In genomic region chr13:97332725-97333124, GRCh38 we compare ENCODE assay signal across 20 cellular contexts.
A peak's percentile ranks its signal among the peaks of the same experiment; 100 is the strongest.
DNase-seq lines count a peak whose midpoint lies in the region; ATAC-seq, FAIRE-seq and TF ChIP-seq lines count a peak whose summit lies in the region.
"Had no signal": no experiment of that assay in that cellular context is flagged by ENCODE, and none has a peak within 500 bp of the region (broad histone marks: within the 10 kb centered on the region; RNA-seq: fewer than 3 reads in every experiment).

No MANE protein-coding gene starts in this region.

- TF ChIP-seq RAD21 in HepG2 (CRISPR knock-in tag; IDR thresholded peaks at IDR 0.05): no peak

- H3K36me3 ChIP-seq in HepG2 (replicated peaks in 1 of 2; ENCODE audit: control insufficient read depth in 1 of 2, insufficient read depth in 2 of 2, low read length in 2 of 2): peaks cover 25 to 64% of the 10 kb centered on the region in 2 experiments

- peak overlapping the region; percentile 8 for H3K27ac Mint-ChIP-seq in T-helper 17 cell

- DNase-seq in Right ventricle myocardium superior (no peak), left cardiac atrium (no peak), T-helper 17 cell (no peak), HepG2 (ENCODE audit: low spot score) (no peak), substantia nigra (lab: John Stamatoyannopoulos, UW) (no peak), LoVo (ENCODE audit: low spot score) (no peak)
- DNase-seq: KBM-7, MV-4-11, NCI-H187 treated with DMSO at 0.1 percent for 48 hours, NCI-H345, NCI-H524 treated with DMSO at 0.1 percent for 48 hours had no signal

- H3K27me3 Mint-ChIP-seq in T-helper 17 cell: no peaks in the 10 kb centered on the region

- H2AFZ ChIP-seq in HepG2 (ENCODE audit: low read length): no peak overlapping the region
- H2AFZ ChIP-seq: GM23338 had no signal

- peaks cover 20% of the 10 kb centered on the region for H3K4me1 Mint-ChIP-seq in T-helper 17 cell

- no peak overlapping the region for H3K9ac ChIP-seq in HepG2 (ENCODE audit: insufficient read depth, low read depth, low read length)
- H3K9ac ChIP-seq: BLaER1 treated with 17β-estradiol and CSF1 and Interleukin-3, amounts not matched to agents 10 nM and 100 nM had no signal

- H3K36me3 Mint-ChIP-seq in T-helper 17 cell (ENCODE audit: low read depth): peaks cover 7% of the 10 kb centered on the region

- peaks cover 46% of the 10 kb centered on the region for H3K79me2 ChIP-seq in HepG2 (ENCODE audit: insufficient read depth, low read length)

- BruUV-seq in HepG2 (replicated peaks; lab: Mats Ljungman, UMichigan): no TSS peak

- H3K4me1 ChIP-seq in HepG2 (ENCODE audit: insufficient read depth, low read length): no peaks in the 10 kb centered on the region

- no peak overlapping the region for H3K4me3 ChIP-seq in HepG2 (replicated peaks in 1 of 3; ENCODE audit: insufficient read depth in 1 of 3, low read depth in 2 of 3, low read length in 3 of 3)
- H3K4me3 ChIP-seq: A549; BLaER1 treated with 17β-estradiol and CSF1 and Interleukin-3, amounts not matched to agents 10 nM and 100 nM; GM23338; SJSA1 had no signal

- in situ Hi-C loops in HepG2 (cut with HindIII; ENCODE audit: extremely low pct_ligation_motif_present, low pct_unique_long_range_greater_than_20kb): no loop called here

- POLR2A ChIA-PET in HepG2 (lab: Yijun Ruan, JAX): no interaction called here

- no peak for TF ChIP-seq POLR2A in HepG2 (IDR thresholded peaks at IDR 0.05; ENCODE audit: insufficient read depth in 1 of 2, low read depth in 2 of 2, low read length in 2 of 2)

- no peaks in the 10 kb centered on the region for H3K27me3 ChIP-seq in HepG2 (ENCODE audit: control insufficient read depth in 1 of 2, insufficient read depth in 2 of 2, low read length in 2 of 2)
- H3K27me3 ChIP-seq: BLaER1 treated with 17β-estradiol and CSF1 and Interleukin-3, amounts not matched to agents 10 nM and 100 nM; SJSA1 had no signal

- no peak for TF ChIP-seq EP300 in HepG2 (IDR thresholded peaks at IDR 0.05; ENCODE audit: low read depth in 2 of 2, low read length in 2 of 2)
- TF ChIP-seq EP300 in HepG2 (CRISPR knock-in tag; IDR thresholded peaks at IDR 0.05; ENCODE audit: borderline replicate concordance): no peak

- H3K9me3 ChIP-seq in T-helper 17 cell (ENCODE audit: control insufficient read depth, low read length, poor library complexity, severe bottlenecking) (no peaks in the 10 kb centered on the region), HepG2 (ENCODE audit: low read length) (no peaks in the 10 kb centered on the region)
- H3K9me3 ChIP-seq: A549; BLaER1 treated with 17β-estradiol and CSF1 and Interleukin-3, amounts not matched to agents 10 nM and 100 nM; SJSA1 had no signal

- H4K20me1 ChIP-seq in HepG2 (ENCODE audit: insufficient read depth, low read length): peaks cover 36% of the 10 kb centered on the region; the same call in 1 of the 2 replicates

- ATAC-seq in Right ventricle myocardium superior (ENCODE audit: poor library complexity) (peak; percentile 21), left cardiac atrium (no peak), T-helper 17 cell (no peak), HepG2 (no peak), HG02763 (IDR thresholded peaks at IDR 0.05; ENCODE audit: unreplicated experiment) (no peak), GM18520 (IDR thresholded peaks at IDR 0.05; ENCODE audit: unreplicated experiment) (no peak)
- ATAC-seq: A549, GM23338 had no signal

- 100% methylated on average over 4 of the region's 4 CpGs for WGBS in HepG2 (ENCODE audit: low lambda C conversion rate)

- no peak overlapping the region for H3K4me3 Mint-ChIP-seq in T-helper 17 cell
- H3K4me3 Mint-ChIP-seq: GM23338 had no signal

- intact Hi-C loops in Right ventricle myocardium superior (cut with DNase I) (no loop called here), left cardiac atrium (cut with DNase I) (no loop called here), HepG2 (cut with micrococcal nuclease; ENCODE audit: unreplicated experiment) (no loop called here)

- FAIRE-seq in HepG2 (lab: Jason Lieb, UNC): no peak
- FAIRE-seq: A549, D721Med, GM12891 had no signal

- TF ChIP-seq CTCF in HepG2 (CRISPR knock-in tag; IDR thresholded peaks at IDR 0.05): no peak

- CTCF ChIA-PET in HepG2 (lab: Yijun Ruan, JAX; ENCODE audit: low intra/inter-chr PET ratio, low total read pairs): no interaction called here

- H3K4me2 ChIP-seq in HepG2 (ENCODE audit: low read depth, low read length): no peak overlapping the region
- H3K4me2 ChIP-seq: A549; BLaER1 treated with 17β-estradiol and CSF1 and Interleukin-3, amounts not matched to agents 10 nM and 100 nM; GM23338 had no signal

- H3K27ac ChIP-seq in HepG2 (ENCODE audit: extremely low read length, insufficient read depth, low read length): no peak overlapping the region
- peak overlapping the region; percentile 51 for H3K27ac ChIP-seq in substantia nigra (ENCODE audit: low read depth, low read length, poor library complexity, severe bottlenecking)
- H3K27ac ChIP-seq: A549; BLaER1 treated with 17β-estradiol and CSF1 and Interleukin-3, amounts not matched to agents 10 nM and 100 nM; RWPE1; SJSA1 had no signal

TF ChIP-seq in HepG2, 621 proteins besides CTCF, POLR2A, EP300 and RAD21 (continues in another document):
- TF ChIP-seq ZNF44 (CRISPR knock-in tag; IDR thresholded peaks at IDR 0.05) (no peak), NCOA2 (CRISPR knock-in tag; IDR thresholded peaks at IDR 0.05) (no peak), NFIC (IDR thresholded peaks at IDR 0.05; ENCODE audit: low read length) (no peak), TRAFD1 (CRISPR knock-in tag; IDR thresholded peaks at IDR 0.05; ENCODE audit: borderline replicate concordance) (no peak), ZSCAN5A (CRISPR knock-in tag; IDR thresholded peaks at IDR 0.05; ENCODE audit: borderline replicate concordance) (no peak), RBM22 (optimal IDR thresholded peaks at IDR 0.05; ENCODE audit: low read length) (peak; percentile 58), CEBPB (IDR thresholded peaks at IDR 0.05; ENCODE audit: borderline replicate concordance, low read depth, low read length) (peak; percentile 46; the same call in 1 of the 2 replicates)
